In the genomic region with DNA sequence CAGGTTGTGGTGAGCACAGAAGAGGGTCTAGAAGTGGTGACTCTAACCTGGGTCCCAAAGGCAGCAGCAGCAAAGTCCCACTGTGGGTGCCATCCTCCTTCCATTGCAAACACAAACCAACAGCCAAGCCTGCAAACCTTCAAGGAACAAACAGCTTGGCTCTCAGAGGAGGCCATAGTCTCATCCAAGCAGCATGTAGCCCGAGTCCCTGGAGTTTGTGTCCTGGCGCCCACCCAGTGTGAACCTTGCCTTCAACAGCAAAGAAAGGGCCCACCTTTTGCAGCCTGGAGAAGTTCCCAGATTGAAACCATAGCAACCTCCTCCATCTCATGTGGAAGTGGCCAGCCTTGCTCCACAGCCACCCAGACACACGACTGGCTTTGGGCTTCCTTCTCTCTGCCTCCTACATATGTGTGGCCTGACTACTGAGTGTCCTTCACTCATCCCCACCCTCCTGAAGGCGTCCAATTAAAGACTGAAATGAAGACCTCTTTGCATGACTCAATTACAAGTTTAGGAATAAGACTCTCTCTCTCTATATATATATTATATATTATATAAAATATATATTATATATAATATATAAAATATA, we compare ENCODE assay signal across 13 cellular contexts.
"Had no signal": no experiment of that assay in that cellular context is flagged by ENCODE, and none has a peak within 500 bp of the region (broad histone marks: within the 10 kb centered on the region; RNA-seq: fewer than 3 reads in every experiment).

No MANE protein-coding gene starts in this region.

- H3K27me3 ChIP-seq: brain microvascular endothelial cell, heart left ventricle, right lobe of liver, testis had no signal

- ATAC-seq: heart left ventricle, right lobe of liver had no signal

- H3K4me3 ChIP-seq: heart left ventricle, left ventricle myocardium inferior, prostate gland, right lobe of liver, testis had no signal

- H3K27ac ChIP-seq: brain microvascular endothelial cell, heart left ventricle, left ventricle myocardium inferior, prostate gland, right lobe of liver, testis had no signal

- DNase-seq: activated CD8-positive, alpha-beta memory T cell treated with anti-CD3 and anti-CD28 coated beads for 24 hours; activated naive CD4-positive, alpha-beta T cell treated with anti-CD3 and anti-CD28 coated beads, Interleukin-2, amount 10 ng/mL, durations not matched to agents 7 days and 5 days; amniotic stem cell; brain microvascular endothelial cell; cerebellar nuclear complex; foreskin melanocyte; heart left ventricle; left ventricle myocardium inferior; right lobe of liver; stimulated activated naive CD4-positive, alpha-beta T cell; T-helper 9 cell; testis had no signal
